Comparison of ENCODE assay signal across 1 cellular context in genomic region chr3:82428821-82429220, GRCh38.
TF ChIP-seq lines count a peak whose summit lies in the region.

No MANE protein-coding gene starts in this region.

TF ChIP-seq in H1, 55 proteins besides CTCF, POLR2A, EP300 and RAD21 (continued from another document):
- TF ChIP-seq CHD7 (IDR thresholded peaks at IDR 0.05; ENCODE audit: insufficient replicate concordance, low read length) (peak; percentile 30), SP1 (IDR thresholded peaks at IDR 0.05; ENCODE audit: low read depth, low read length) (peak; percentile 41; the same call in 1 of the 2 replicates)
